18 cellular contexts compared by ENCODE assay signal in the genomic region with DNA sequence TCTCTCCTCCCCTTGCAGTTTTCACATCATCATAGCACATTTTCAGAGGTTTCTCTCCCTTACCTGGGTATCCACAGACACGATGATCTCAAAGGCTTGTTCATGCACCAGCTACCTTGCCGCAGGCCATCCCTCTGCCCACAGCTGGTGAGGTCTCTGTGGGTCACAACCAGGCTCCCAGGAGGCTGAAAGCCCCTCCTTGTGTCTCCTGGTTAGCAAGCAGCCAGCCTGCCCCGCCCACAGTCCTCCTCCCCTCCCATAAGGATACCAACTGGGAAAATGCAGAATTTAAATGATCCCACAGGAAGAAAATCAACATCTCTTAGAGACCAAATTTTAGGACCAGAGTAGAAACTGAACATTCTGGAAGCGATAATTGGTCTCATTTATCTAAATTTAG.
DNase-seq lines count a peak whose midpoint lies in the region; ATAC-seq and TF ChIP-seq lines count a peak whose summit lies in the region.
"Had no signal": no experiment of that assay in that cellular context is flagged by ENCODE, and none has a peak within 500 bp of the region (broad histone marks: within the 10 kb centered on the region; RNA-seq: fewer than 3 reads in every experiment).

No MANE protein-coding gene starts in this region.

- no peak for TF ChIP-seq CTCF in esophagus muscularis mucosa (IDR thresholded peaks at IDR 0.05)
- TF ChIP-seq CTCF in neural crest cell (conservative IDR thresholded peaks at IDR 0.05): no peak
- TF ChIP-seq CTCF in transverse colon (IDR thresholded peaks at IDR 0.05): no peak

- H3K27ac ChIP-seq in esophagus muscularis mucosa (replicated peaks in 1 of 4) (no peak overlapping the region), transverse colon (no peak overlapping the region)
- H3K27ac ChIP-seq: BLaER1 treated with 17β-estradiol and CSF1 and Interleukin-3, amounts not matched to agents 10 nM and 100 nM; C4-2B had no signal

- H3K4me1 Mint-ChIP-seq in neural crest cell: peaks cover 12% of the 10 kb centered on the region
- no peaks in the 10 kb centered on the region for H3K4me1 Mint-ChIP-seq in activated T-helper 1 cell treated with anti-CD3 and anti-CD28 coated beads, Interleukin-12 subunit alpha, Interleukin-12 subunit beta, Interleukin-2, Interleukin-4 antibody, amounts not matched to agents 30 ng/mL and 10 ng/mL and 1 ng/mL, durations not matched to agents 14 hours and 24 hours and 36 hours (ENCODE audit: low read depth)

- H3K27me3 Mint-ChIP-seq in neural crest cell (ENCODE audit: low read depth): no peaks in the 10 kb centered on the region
- H3K27me3 Mint-ChIP-seq in activated T-helper 1 cell treated with anti-CD3 and anti-CD28 coated beads, Interleukin-12 subunit alpha, Interleukin-12 subunit beta, Interleukin-2, Interleukin-4 antibody, amounts not matched to agents 30 ng/mL and 10 ng/mL and 1 ng/mL, durations not matched to agents 14 hours and 24 hours and 36 hours (ENCODE audit: insufficient read depth): no peaks in the 10 kb centered on the region

- H3K36me3 ChIP-seq in H7 (replicated peaks; ENCODE audit: control insufficient read depth, insufficient read depth, low read length) (no peaks in the 10 kb centered on the region), esophagus muscularis mucosa (no peaks in the 10 kb centered on the region), transverse colon (no peaks in the 10 kb centered on the region)
- H3K36me3 ChIP-seq: BE2C; BLaER1 treated with 17β-estradiol and CSF1 and Interleukin-3, amounts not matched to agents 10 nM and 100 nM had no signal

- no peaks in the 10 kb centered on the region for H3K9me3 ChIP-seq in esophagus muscularis mucosa
- H3K9me3 ChIP-seq in transverse colon: no peaks in the 10 kb centered on the region
- H3K9me3 ChIP-seq: BE2C; BLaER1 treated with 17β-estradiol and CSF1 and Interleukin-3, amounts not matched to agents 10 nM and 100 nM; Caco-2 had no signal

- TF ChIP-seq POLR2A in esophagus muscularis mucosa (IDR thresholded peaks at IDR 0.05; ENCODE audit: low read depth) (no peak), transverse colon (IDR thresholded peaks at IDR 0.05) (no peak)

- no peak for TF ChIP-seq EP300 in esophagus muscularis mucosa (IDR thresholded peaks at IDR 0.05)
- TF ChIP-seq EP300 in transverse colon (IDR thresholded peaks at IDR 0.05; ENCODE audit: low read depth): no peak

- H3K4me1 ChIP-seq in esophagus muscularis mucosa (no peaks in the 10 kb centered on the region), transverse colon (no peaks in the 10 kb centered on the region)
- H3K4me1 ChIP-seq: BE2C, Caco-2 had no signal

- in situ Hi-C loops in transverse colon (cut with MboI; ENCODE audit: low pct_ligation_motif_present in 1 of 4, low pct_unique_long_range_greater_than_20kb in 1 of 4, low sequenced_read_pairs in 3 of 4): no loop called here

- no peaks in the 10 kb centered on the region for H3K36me3 Mint-ChIP-seq in neural crest cell (ENCODE audit: low read depth)
- no peaks in the 10 kb centered on the region for H3K36me3 Mint-ChIP-seq in activated T-helper 1 cell treated with anti-CD3 and anti-CD28 coated beads, Interleukin-12 subunit alpha, Interleukin-12 subunit beta, Interleukin-2, Interleukin-4 antibody, amounts not matched to agents 30 ng/mL and 10 ng/mL and 1 ng/mL, durations not matched to agents 14 hours and 24 hours and 36 hours (ENCODE audit: low read depth)
- H3K36me3 Mint-ChIP-seq: CD8-positive, alpha-beta T cell had no signal

- no peak overlapping the region for H3K4me3 ChIP-seq in H7 (ENCODE audit: insufficient read depth, low read depth, low read length)
- no peak overlapping the region for H3K4me3 ChIP-seq in esophagus muscularis mucosa
- no peak overlapping the region for H3K4me3 ChIP-seq in transverse colon
- H3K4me3 ChIP-seq: BLaER1 treated with 17β-estradiol and CSF1 and Interleukin-3, amounts not matched to agents 10 nM and 100 nM had no signal

- DNase-seq in H7 (peak; percentile 25), esophagus muscularis mucosa (ENCODE audit: extremely low spot score) (peak; percentile 42), neural crest cell (ENCODE audit: low read depth, low spot score) (no peak), HCEC 1CT (no peak), transverse colon (no peak)
- DNase-seq in activated T-helper 1 cell treated with anti-CD3 and anti-CD28 coated beads, Interleukin-12 subunit alpha, Interleukin-12 subunit beta, Interleukin-2, Interleukin-4 antibody, amounts not matched to agents 30 ng/mL and 10 ng/mL and 1 ng/mL, durations not matched to agents 14 hours and 24 hours and 36 hours (ENCODE audit: low spot score): no peak
- DNase-seq: 8988T; ACHN; BE2C; Caco-2; Calu3; CD4-positive, alpha-beta T cell; CD8-positive, alpha-beta T cell; DMS79 treated with DMSO at 0.1 percent for 48 hours; GF-D8 had no signal

- H3K27me3 ChIP-seq in H7 (ENCODE audit: control insufficient read depth, insufficient read depth, low read length): no peaks in the 10 kb centered on the region
- H3K27me3 ChIP-seq in esophagus muscularis mucosa: no peaks in the 10 kb centered on the region
- H3K27me3 ChIP-seq in transverse colon: no peaks in the 10 kb centered on the region
- H3K27me3 ChIP-seq: BE2C; BLaER1 treated with 17β-estradiol and CSF1 and Interleukin-3, amounts not matched to agents 10 nM and 100 nM had no signal

- intact Hi-C loops in esophagus muscularis mucosa (cut with DNase I): no loop called here
- intact Hi-C loops in activated T-helper 1 cell treated with anti-CD3 and anti-CD28 coated beads, Interleukin-12 subunit alpha, Interleukin-12 subunit beta, Interleukin-2, Interleukin-4 antibody, amounts not matched to agents 30 ng/mL and 10 ng/mL and 1 ng/mL, durations not matched to agents 14 hours and 24 hours and 36 hours (cut with micrococcal nuclease): no loop called here
- intact Hi-C loops in transverse colon (cut with DNase I; ENCODE audit: low total_unique reads): no loop called here

- no peak for ATAC-seq in HG03460 (IDR thresholded peaks at IDR 0.05; ENCODE audit: unreplicated experiment)
- ATAC-seq: CD8-positive, alpha-beta T cell had no signal

- no peaks in the 10 kb centered on the region for H3K9me3 Mint-ChIP-seq in neural crest cell
- no peaks in the 10 kb centered on the region for H3K9me3 Mint-ChIP-seq in activated T-helper 1 cell treated with anti-CD3 and anti-CD28 coated beads, Interleukin-12 subunit alpha, Interleukin-12 subunit beta, Interleukin-2, Interleukin-4 antibody, amounts not matched to agents 30 ng/mL and 10 ng/mL and 1 ng/mL, durations not matched to agents 14 hours and 24 hours and 36 hours

- H3K27ac Mint-ChIP-seq in neural crest cell (ENCODE audit: unreplicated experiment): peak overlapping the region; percentile 73
- H3K27ac Mint-ChIP-seq in activated T-helper 1 cell treated with anti-CD3 and anti-CD28 coated beads, Interleukin-12 subunit alpha, Interleukin-12 subunit beta, Interleukin-2, Interleukin-4 antibody, amounts not matched to agents 30 ng/mL and 10 ng/mL and 1 ng/mL, durations not matched to agents 14 hours and 24 hours and 36 hours: no peak overlapping the region
- H3K27ac Mint-ChIP-seq: CD4-positive, alpha-beta T cell; CD8-positive, alpha-beta T cell had no signal

- H3K4me3 Mint-ChIP-seq in neural crest cell: no peak overlapping the region
- H3K4me3 Mint-ChIP-seq in activated T-helper 1 cell treated with anti-CD3 and anti-CD28 coated beads, Interleukin-12 subunit alpha, Interleukin-12 subunit beta, Interleukin-2, Interleukin-4 antibody, amounts not matched to agents 30 ng/mL and 10 ng/mL and 1 ng/mL, durations not matched to agents 14 hours and 24 hours and 36 hours: no peak overlapping the region
- H3K4me3 Mint-ChIP-seq: CD4-positive, alpha-beta T cell; CD8-positive, alpha-beta T cell had no signal

- WGBS in esophagus muscularis mucosa: 69% methylated on average over 4 of the region's 4 CpGs
- 70 to 100% methylated on average over 2 to 4 of the region's 4 CpGs for WGBS in transverse colon (ENCODE audit: low coverage in 1 of 2), 2 donors

Comparison
In these comparisons a context has a peak if more than half of its experiments do, and no peak if none do; other contexts are left out.
1. DNase-seq: peak in H7 (single experiment) and esophagus muscularis mucosa (single experiment); none in neural crest cell (single experiment), HCEC 1CT (single experiment), activated T-helper 1 cell treated with anti-CD3 and anti-CD28 coated beads, Interleukin-12 subunit alpha, Interleukin-12 subunit beta, Interleukin-2, Interleukin-4 antibody, amounts not matched to agents 30 ng/mL and 10 ng/mL and 1 ng/mL, durations not matched to agents 14 hours and 24 hours and 36 hours (single experiment) and transverse colon (single experiment).